Comparison of ENCODE assay signal across 8 cellular contexts in the genomic region with DNA sequence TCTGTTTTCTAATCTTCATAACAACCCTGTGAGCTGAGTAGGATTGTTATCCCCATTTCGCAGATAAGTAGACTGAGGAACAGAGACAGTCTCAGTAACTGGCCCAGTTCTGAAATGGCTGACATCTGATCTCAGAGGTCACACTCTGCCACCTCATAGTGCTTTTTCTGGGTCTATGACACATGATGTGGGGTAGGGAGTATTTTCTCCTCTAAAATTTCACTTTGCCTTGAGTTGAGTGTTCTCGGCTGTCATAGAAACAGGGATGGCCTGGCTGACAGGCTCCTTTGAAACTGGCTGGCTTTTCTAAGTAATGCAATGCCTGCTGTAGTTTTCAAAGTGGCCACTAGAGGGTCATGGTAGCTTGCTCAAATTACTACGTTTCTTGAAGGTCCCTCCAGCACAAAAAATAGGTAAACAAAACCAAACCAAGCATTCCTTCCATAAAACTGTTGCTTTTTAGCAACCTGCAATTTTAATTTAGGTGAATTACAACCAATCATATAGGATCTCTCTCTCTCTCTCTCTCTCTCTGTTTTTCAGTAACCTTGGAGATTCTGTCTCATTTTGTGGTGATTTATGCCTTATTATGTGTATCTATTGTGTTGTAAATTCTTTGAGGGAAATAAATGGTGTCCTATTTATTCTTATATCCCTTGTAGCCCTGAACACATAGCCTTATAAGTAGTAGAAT.
DNase-seq lines count a peak whose midpoint lies in the region; ATAC-seq and TF ChIP-seq lines count a peak whose summit lies in the region.

No MANE protein-coding gene starts in this region.

- TF ChIP-seq POLR2A in testis (IDR thresholded peaks at IDR 0.05) = no peak

- H3K27me3 ChIP-seq in CD8-positive, alpha-beta memory T cell (ENCODE audit: insufficient read depth, low read length, poor library complexity, severe bottlenecking) = no peaks in the 10 kb centered on the region
- H3K27me3 ChIP-seq in NT2/D1 (ENCODE audit: insufficient read depth, insufficient read length) (no peaks in the 10 kb centered on the region), testis (no peaks in the 10 kb centered on the region)

- no peak overlapping the region for H3K4me3 Mint-ChIP-seq in CD8-positive, alpha-beta memory T cell
- H3K4me3 Mint-ChIP-seq in neural crest cell = no peak overlapping the region

- H3K9me3 Mint-ChIP-seq in CD8-positive, alpha-beta memory T cell = no peaks in the 10 kb centered on the region
- no peaks in the 10 kb centered on the region for H3K9me3 Mint-ChIP-seq in neural crest cell

- H3K36me3 ChIP-seq in CD8-positive, alpha-beta memory T cell (ENCODE audit: insufficient read depth, low read length) = no peaks in the 10 kb centered on the region
- H3K36me3 ChIP-seq in NT2/D1 (ENCODE audit: insufficient read depth, insufficient read length, low read length) = no peaks in the 10 kb centered on the region
- no peaks in the 10 kb centered on the region for H3K36me3 ChIP-seq in testis (ENCODE audit: low read depth, missing control alignments)

- peak; percentile 84 for ATAC-seq in GM19372 (IDR thresholded peaks at IDR 0.05; ENCODE audit: low read depth, unreplicated experiment)
- ATAC-seq in HG03520 (IDR thresholded peaks at IDR 0.05; ENCODE audit: unreplicated experiment) = peak; percentile 80

- H3K9ac ChIP-seq in NT2/D1 (ENCODE audit: insufficient read length, low read depth) = no peak overlapping the region

- CTCF ChIA-PET in CD8-positive, alpha-beta memory T cell (lab: Charles Lee) = interaction anchor here (1.0 to 2.8 kb wide), 3 partner anchors 9 to 238 kb away, joined by 3 to 13 read pairs (median 7); no protein-coding TSS in a partner anchor

- 38% methylated on average over 3 of the region's 3 CpGs for WGBS in testis, 2 donors

- peak; percentile 16 to 54 (median 24) for DNase-seq in CD8-positive, alpha-beta memory T cell
- peak; percentile 80 for DNase-seq in NT2/D1 (ENCODE audit: low read depth, low spot score)
- DNase-seq in activated T-cell treated with anti-CD3 and anti-CD28 coated beads for 4 hours = peak; percentile 54
- peak; percentile 68 for DNase-seq in fibroblast of gingiva (ENCODE audit: low read depth)
- peak; percentile 69 for DNase-seq in neural crest cell (ENCODE audit: low read depth, low spot score)
- DNase-seq in testis = peak; percentile 88

- no peak overlapping the region for H3K27ac Mint-ChIP-seq in CD8-positive, alpha-beta memory T cell
- no peak overlapping the region for H3K27ac Mint-ChIP-seq in neural crest cell (ENCODE audit: unreplicated experiment)

- H3K27ac ChIP-seq in CD8-positive, alpha-beta memory T cell (ENCODE audit: low read depth, low read length) = no peak overlapping the region
- H3K27ac ChIP-seq in testis = no peak overlapping the region

- TF ChIP-seq CTCF in neural crest cell (conservative IDR thresholded peaks at IDR 0.05) (peak; percentile 87), testis (IDR thresholded peaks at IDR 0.05) (peak; percentile 90 to 98 (median 92))

- H3K4me3 ChIP-seq in CD8-positive, alpha-beta memory T cell (ENCODE audit: low read length) = no peak overlapping the region
- H3K4me3 ChIP-seq in NT2/D1 (ENCODE audit: insufficient read length, low read depth) (no peak overlapping the region), testis (no peak overlapping the region)

- no peaks in the 10 kb centered on the region for H3K9me3 ChIP-seq in CD8-positive, alpha-beta memory T cell (ENCODE audit: low read length)
- H3K9me3 ChIP-seq in NT2/D1 (ENCODE audit: insufficient read depth, low read length) = no peaks in the 10 kb centered on the region
- no peaks in the 10 kb centered on the region for H3K9me3 ChIP-seq in testis

- no peaks in the 10 kb centered on the region for H3K4me1 ChIP-seq in CD8-positive, alpha-beta memory T cell (ENCODE audit: insufficient read depth, low read length)
- no peaks in the 10 kb centered on the region for H3K4me1 ChIP-seq in NT2/D1 (ENCODE audit: insufficient read depth, insufficient read length)
- no peaks in the 10 kb centered on the region for H3K4me1 ChIP-seq in testis

- H3K27me3 Mint-ChIP-seq in CD8-positive, alpha-beta memory T cell = peaks cover 0 to 3% of the 10 kb centered on the region in 2 donors
- peaks cover 8% of the 10 kb centered on the region for H3K27me3 Mint-ChIP-seq in neural crest cell (ENCODE audit: low read depth)

- intact Hi-C loops in testis (cut with DNase I; ENCODE audit: low total_unique reads) = no loop called here

- H3K4me1 Mint-ChIP-seq in CD8-positive, alpha-beta memory T cell = no peaks in the 10 kb centered on the region
- H3K4me1 Mint-ChIP-seq in neural crest cell = no peaks in the 10 kb centered on the region

- no peaks in the 10 kb centered on the region for H3K36me3 Mint-ChIP-seq in CD8-positive, alpha-beta memory T cell
- no peaks in the 10 kb centered on the region for H3K36me3 Mint-ChIP-seq in neural crest cell (ENCODE audit: low read depth)

- POLR2A ChIA-PET in CD8-positive, alpha-beta memory T cell (lab: Charles Lee) = no interaction called here

Comparison
In these comparisons a context has a peak if more than half of its experiments do, and no peak if none do; other contexts are left out.
1. DNase-seq: peak in every context shown above with its lines; median percentile 88 in testis; 80 in NT2/D1; 69 in neural crest cell; 68 in fibroblast of gingiva; 54 in activated T-cell treated with anti-CD3 and anti-CD28 coated beads for 4 hours; 24 in CD8-positive, alpha-beta memory T cell.